11 cellular contexts compared by ENCODE assay signal in genomic region chr13:31426395-31426794, GRCh38.
"Had no signal": no experiment of that assay in that cellular context is flagged by ENCODE, and none has a peak within 500 bp of the region (broad histone marks: within the 10 kb centered on the region; RNA-seq: fewer than 3 reads in every experiment).

No MANE protein-coding gene starts in this region.

- H3K9ac ChIP-seq: GM23248 had no signal

- DNase-seq: GM23248, GOT3, H7, H9, HCEC 1CT, HFFc6 had no signal

- FAIRE-seq: H1, H54 had no signal

- H3K36me3 ChIP-seq: HAP-1 had no signal

- H2AFZ ChIP-seq: GM23248, GM23338 had no signal

- H3K9me3 ChIP-seq: HAP-1 had no signal

- ATAC-seq: GM23338, HCT116 had no signal

- H3K4me2 ChIP-seq: GM23338 had no signal

- H3K27ac ChIP-seq: GM23248 had no signal

- H3K4me3 ChIP-seq: GM23248, GM23338, HAP-1 had no signal
